In the genomic region with DNA sequence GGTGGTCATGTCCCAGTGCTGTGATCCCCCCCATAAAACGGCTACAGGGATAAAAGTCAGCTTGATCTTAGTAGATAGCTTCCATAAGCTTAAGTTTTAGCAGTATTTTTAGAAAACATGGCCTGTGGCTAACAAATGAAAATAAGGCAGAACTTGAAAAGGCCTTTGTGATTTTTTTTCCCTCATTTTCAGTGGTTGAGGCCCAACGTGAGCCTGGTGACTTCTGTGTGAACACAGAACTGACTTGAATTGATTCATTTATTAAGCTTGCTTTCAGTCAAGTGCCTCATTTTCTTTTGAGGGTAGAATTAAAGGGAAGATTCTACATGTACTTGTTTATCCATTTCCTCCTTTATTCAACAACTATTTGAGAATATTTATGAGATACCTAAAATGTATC, we compare ENCODE assay signal across 19 cellular contexts. TPM values are rescaled to one million over a fixed set of nuclear protein-coding genes. Genes with fewer than 3 reads are reported as not detected.
DNase-seq lines count a peak whose midpoint lies in the region; ATAC-seq, FAIRE-seq and TF ChIP-seq lines count a peak whose summit lies in the region.
"Had no signal": no experiment of that assay in that cellular context is flagged by ENCODE, and none has a peak within 500 bp of the region (broad histone marks: within the 10 kb centered on the region; RNA-seq: fewer than 3 reads in every experiment).

No MANE protein-coding gene starts in this region.

- peak overlapping the region; percentile 73 to 95 (median 89) for H3K27ac Mint-ChIP-seq in CD4-positive, alpha-beta memory T cell
- H3K27ac Mint-ChIP-seq in osteocyte (ENCODE audit: unreplicated experiment) = peak overlapping the region; percentile 13
- no peak overlapping the region for H3K27ac Mint-ChIP-seq in CD14-positive monocyte
- no peak overlapping the region for H3K27ac Mint-ChIP-seq in type B pancreatic cell

- H3K9ac ChIP-seq in HepG2 (ENCODE audit: insufficient read depth, low read depth, low read length) = no peak overlapping the region

- POLR2A ChIA-PET in CD4-positive, alpha-beta memory T cell (lab: Charles Lee; ENCODE audit: partially characterized antibody) = interaction anchor here (1.0 to 31.9 kb wide), 8 partner anchors 8 to 185 kb away, joined by 3 to 1106 read pairs (median 4); a partner anchor contains a TSS
- POLR2A ChIA-PET in OCI-LY7 (lab: Charles Lee) = interaction anchor here (0.5 to 3.3 kb wide), 15 partner anchors 9 to 548 kb away, joined by 3 to 13 read pairs (median 3); no protein-coding TSS in a partner anchor
- POLR2A ChIA-PET in HepG2 (lab: Yijun Ruan, JAX) = no interaction called here

- H4K20me1 ChIP-seq in OCI-LY7 (ENCODE audit: insufficient read depth, low read length) = no peaks in the 10 kb centered on the region
- no peaks in the 10 kb centered on the region for H4K20me1 ChIP-seq in HepG2 (ENCODE audit: insufficient read depth, low read length)

- H3K9me3 ChIP-seq in CD4-positive, alpha-beta memory T cell (ENCODE audit: control insufficient read depth in 1 of 2, low read length in 2 of 2) = no peaks in the 10 kb centered on the region
- H3K9me3 ChIP-seq in OCI-LY7 (ENCODE audit: low read length) (no peaks in the 10 kb centered on the region), HepG2 (ENCODE audit: low read length) (no peaks in the 10 kb centered on the region)
- H3K9me3 ChIP-seq: colonic mucosa, gastrocnemius medialis had no signal

- CTCF ChIA-PET in CD4-positive, alpha-beta memory T cell (lab: Charles Lee; ENCODE audit: partially characterized antibody) = interaction anchor here (1.0 to 2.7 kb wide), 8 partner anchors 9 to 122 kb away, joined by 3 to 11 read pairs (median 6); no protein-coding TSS in a partner anchor
- CTCF ChIA-PET in OCI-LY7 (lab: Charles Lee; ENCODE audit: unreplicated experiment) = interaction anchor here (1.3 kb wide), 1 partner anchor 16 kb away, joined by 7 read pairs; no protein-coding TSS in a partner anchor
- CTCF ChIA-PET in HepG2 (lab: Yijun Ruan, JAX; ENCODE audit: low intra/inter-chr PET ratio, low total read pairs) = no interaction called here

- H3K4me2 ChIP-seq in OCI-LY7 (ENCODE audit: low read length) (no peak overlapping the region), HepG2 (ENCODE audit: low read depth, low read length) (no peak overlapping the region)

- H3K9me3 Mint-ChIP-seq in CD4-positive, alpha-beta memory T cell = no peaks in the 10 kb centered on the region
- no peaks in the 10 kb centered on the region for H3K9me3 Mint-ChIP-seq in osteocyte (ENCODE audit: unreplicated experiment)
- H3K9me3 Mint-ChIP-seq in CD14-positive monocyte = peaks cover 0 to 4% (median 0%) of the 10 kb centered on the region in 7 donors
- no peaks in the 10 kb centered on the region for H3K9me3 Mint-ChIP-seq in type B pancreatic cell
- H3K9me3 Mint-ChIP-seq: activated T-cell treated with anti-CD3 and anti-CD28 coated beads, Interleukin-2, amount 50 U/mL, for 72 hours had no signal

- in situ Hi-C loops in HepG2 (cut with HindIII; ENCODE audit: extremely low pct_ligation_motif_present, low pct_unique_long_range_greater_than_20kb) = no loop called here

- intact Hi-C loops in CD4-positive, alpha-beta memory T cell (cut with micrococcal nuclease) = loop anchor here (1.0 to 2.0 kb wide), 2 partner anchors 10 to 13 kb away; no protein-coding TSS in a partner anchor
- intact Hi-C loops in OCI-LY7 (cut with micrococcal nuclease; ENCODE audit: unreplicated experiment) (loop anchor here (5.0 kb wide), 1 partner anchor 121 kb away; no protein-coding TSS in a partner anchor), CD14-positive monocyte (cut with micrococcal nuclease) (no loop called here), HepG2 (cut with micrococcal nuclease; ENCODE audit: unreplicated experiment) (no loop called here)

- H3K27ac ChIP-seq in CD4-positive, alpha-beta memory T cell (ENCODE audit: low read depth, low read length) = no peak overlapping the region
- H3K27ac ChIP-seq in OCI-LY7 (ENCODE audit: low read depth, low read length, poor library complexity, severe bottlenecking) (no peak overlapping the region), epithelial cell of prostate (peak overlapping the region; percentile 24), HepG2 (ENCODE audit: extremely low read length, insufficient read depth, low read length) (no peak overlapping the region)
- H3K27ac ChIP-seq: colonic mucosa, gastrocnemius medialis had no signal

- no TSS peak for BruUV-seq in OCI-LY7 (replicated peaks; lab: Mats Ljungman, UMichigan)
- no TSS peak for BruUV-seq in HepG2 (replicated peaks; lab: Mats Ljungman, UMichigan)

- no peak for TF ChIP-seq CTCF in OCI-LY7 (conservative IDR thresholded peaks at IDR 0.05; ENCODE audit: low read length)
- no peak for TF ChIP-seq CTCF in osteocyte (IDR thresholded peaks at IDR 0.05)
- no peak for TF ChIP-seq CTCF in CD14-positive monocyte (IDR thresholded peaks at IDR 0.05)
- no peak for TF ChIP-seq CTCF in type B pancreatic cell (conservative IDR thresholded peaks at IDR 0.05)
- no peak for TF ChIP-seq CTCF in HepG2 (CRISPR knock-in tag; IDR thresholded peaks at IDR 0.05)

- no peaks in the 10 kb centered on the region for H3K9me2 ChIP-seq in OCI-LY7 (ENCODE audit: insufficient read depth, low read length)

- TF ChIP-seq POLR2A in HepG2 (IDR thresholded peaks at IDR 0.05; ENCODE audit: insufficient read depth in 1 of 2, low read depth in 2 of 2, low read length in 2 of 2) = no peak

- ATAC-seq in HepG2 (no peak), HG03095 (IDR thresholded peaks at IDR 0.05; ENCODE audit: unreplicated experiment) (no peak)
- ATAC-seq: activated T-cell treated with anti-CD3 and anti-CD28 coated beads, Interleukin-2, amount 50 U/mL, for 72 hours; gastrocnemius medialis had no signal

- H3K4me3 ChIP-seq in CD4-positive, alpha-beta memory T cell (ENCODE audit: low read length in 2 of 2) = no peak overlapping the region
- H3K4me3 ChIP-seq in OCI-LY7 (ENCODE audit: low read depth, low read length, poor library complexity, severe bottlenecking) (no peak overlapping the region), HepG2 (replicated peaks in 1 of 3; ENCODE audit: insufficient read depth in 1 of 3, low read depth in 2 of 3, low read length in 3 of 3) (no peak overlapping the region)
- H3K4me3 ChIP-seq: colonic mucosa, gastrocnemius medialis, lung had no signal

- peaks cover 78% of the 10 kb centered on the region for H3K4me1 ChIP-seq in CD4-positive, alpha-beta memory T cell (ENCODE audit: insufficient read depth, low read length)
- H3K4me1 ChIP-seq in OCI-LY7 (ENCODE audit: insufficient read depth, low read length, poor library complexity, severe bottlenecking) = peaks cover 15% of the 10 kb centered on the region
- H3K4me1 ChIP-seq in HepG2 (ENCODE audit: insufficient read depth, low read length) = no peaks in the 10 kb centered on the region

- H3K36me3 ChIP-seq in CD4-positive, alpha-beta memory T cell (ENCODE audit: insufficient read depth, low read length) = peaks cover 78% of the 10 kb centered on the region
- H3K36me3 ChIP-seq in OCI-LY7 (ENCODE audit: insufficient read depth, low read length) = no peaks in the 10 kb centered on the region
- no peaks in the 10 kb centered on the region for H3K36me3 ChIP-seq in HepG2 (replicated peaks in 1 of 2; ENCODE audit: control insufficient read depth in 1 of 2, insufficient read depth in 2 of 2, low read length in 2 of 2)
- H3K36me3 ChIP-seq: colonic mucosa had no signal

- 4% methylated on average over 2 of the region's 2 CpGs for WGBS in HepG2 (ENCODE audit: low lambda C conversion rate)

- no peak for TF ChIP-seq RAD21 in HepG2 (CRISPR knock-in tag; IDR thresholded peaks at IDR 0.05)

- peaks cover 62 to 87% (median 72%) of the 10 kb centered on the region in 4 donors for H3K4me1 Mint-ChIP-seq in CD4-positive, alpha-beta memory T cell
- H3K4me1 Mint-ChIP-seq in osteocyte (ENCODE audit: unreplicated experiment) (peaks cover 25% of the 10 kb centered on the region), CD14-positive monocyte (peaks cover 52% of the 10 kb centered on the region), type B pancreatic cell (ENCODE audit: unreplicated experiment) (peaks cover 32% of the 10 kb centered on the region)

- H3K79me2 ChIP-seq in OCI-LY7 (ENCODE audit: insufficient read depth, low read depth, low read length) (no peaks in the 10 kb centered on the region), HepG2 (ENCODE audit: insufficient read depth, low read length) (no peaks in the 10 kb centered on the region)

- no peaks in the 10 kb centered on the region for H3K27me3 Mint-ChIP-seq in CD4-positive, alpha-beta memory T cell
- no peaks in the 10 kb centered on the region for H3K27me3 Mint-ChIP-seq in osteocyte (ENCODE audit: unreplicated experiment)
- no peaks in the 10 kb centered on the region for H3K27me3 Mint-ChIP-seq in CD14-positive monocyte (ENCODE audit: low read depth in 3 of 3)
- peaks cover 9% of the 10 kb centered on the region for H3K27me3 Mint-ChIP-seq in type B pancreatic cell

- no peaks in the 10 kb centered on the region for H3K27me3 ChIP-seq in CD4-positive, alpha-beta memory T cell (ENCODE audit: insufficient read depth, low read length)
- no peaks in the 10 kb centered on the region for H3K27me3 ChIP-seq in HepG2 (ENCODE audit: control insufficient read depth in 1 of 2, insufficient read depth in 2 of 2, low read length in 2 of 2)
- H3K27me3 ChIP-seq: colonic mucosa, gastrocnemius medialis had no signal

- H3K36me3 Mint-ChIP-seq in CD4-positive, alpha-beta memory T cell = peaks cover 73 to 90% of the 10 kb centered on the region in 2 donors
- H3K36me3 Mint-ChIP-seq in osteocyte (ENCODE audit: unreplicated experiment) (peaks cover 41% of the 10 kb centered on the region), CD14-positive monocyte (peaks cover 83 to 93% of the 10 kb centered on the region in 2 donors), type B pancreatic cell (peaks cover 3% of the 10 kb centered on the region)

- H2AFZ ChIP-seq in OCI-LY7 (ENCODE audit: low read length) (peak overlapping the region; percentile 77; the same call in 1 of the 2 replicates), HepG2 (ENCODE audit: low read length) (no peak overlapping the region)

- TF ChIP-seq EP300 in HepG2 (IDR thresholded peaks at IDR 0.05; ENCODE audit: low read depth in 2 of 2, low read length in 2 of 2) (no peak), HepG2 (CRISPR knock-in tag; IDR thresholded peaks at IDR 0.05; ENCODE audit: borderline replicate concordance) (no peak)

- no peak for FAIRE-seq in HepG2 (lab: Jason Lieb, UNC)

- peak overlapping the region in 5 of 8 donors; percentile 1 to 82 (median 43) for H3K4me3 Mint-ChIP-seq in CD4-positive, alpha-beta memory T cell
- no peak overlapping the region for H3K4me3 Mint-ChIP-seq in osteocyte (ENCODE audit: unreplicated experiment)
- no peak overlapping the region for H3K4me3 Mint-ChIP-seq in CD14-positive monocyte
- H3K4me3 Mint-ChIP-seq in type B pancreatic cell = no peak overlapping the region

- DNase-seq in CD4-positive, alpha-beta memory T cell = no peak
- DNase-seq in OCI-LY7 (ENCODE audit: low spot score) (no peak), epithelial cell of prostate (ENCODE audit: low read depth, low spot score) (no peak), osteocyte (ENCODE audit: extremely low spot score, unreplicated experiment) (no peak), CD14-positive monocyte (ENCODE audit: low spot score) (no peak), type B pancreatic cell (ENCODE audit: extremely low spot score, unreplicated experiment) (no peak), HepG2 (ENCODE audit: low spot score) (no peak)
- DNase-seq: activated CD4-positive, alpha-beta T cell treated with anti-CD3 and anti-CD28 coated beads for 48 hours; activated T-cell treated with anti-CD3 and anti-CD28 coated beads, Interleukin-2, amount 50 U/mL, for 72 hours; aorta; colonic mucosa; gastrocnemius medialis; KG1; NCI-H345; occipital lobe; SHP77 treated with DMSO at 0.1 percent for 48 hours; stimulated activated CD4-positive, alpha-beta T cell treated with anti-CD3 and anti-CD28 coated beads, Interleukin-4, amount 100 ng/mL, for 4 hours had no signal

RNA-seq across cellular contexts. Expression of a gene that starts 44.6 kb away (rescaled TPM):
- total RNA-seq in CD4-positive, alpha-beta memory T cell = 100 to 1,000 TPM; 808 to 809 TPM
- polyA plus RNA-seq in CD4-positive, alpha-beta memory T cell = 100 to 1,000 TPM; 390 to 554 TPM
- total RNA-seq in OCI-LY7 (2014; rRNA removed; shearing (Covaris generic)) = not detected in 2 replicates
- total RNA-seq in OCI-LY7 (2022) = 0.07 and 0.55 TPM in 2 replicates
- total RNA-seq in osteocyte = 283 and 309 TPM in 2 replicates
- 100 to 1,000 TPM; 415 to 531 TPM for polyA plus RNA-seq in CD14-positive monocyte
- total RNA-seq in type B pancreatic cell (ENCODE audit: low replicate concordance) = 46.0 and 54.7 TPM in 2 replicates
- 0.02 TPM in 1 of 2 replicates, not detected in the other for total RNA-seq in HepG2 (2016; rRNA removed; fragmentation: Illumina TruSeq; extraction: Trizol)
- total RNA-seq in HepG2 (2016; cell fraction: cytosol; rRNA removed; fragmentation: Illumina TruSeq; extraction: Trizol; ENCODE audit: low read depth) = not detected in 2 replicates
- not detected in 2 replicates for total RNA-seq in HepG2 (2016; cell fraction: insoluble cytoplasmic fraction; rRNA removed; fragmentation: Illumina TruSeq; extraction: Trizol)
- not detected in 2 replicates for total RNA-seq in HepG2 (2016; cell fraction: membrane; rRNA removed; fragmentation: Illumina TruSeq; extraction: Trizol)
- total RNA-seq in HepG2 (2016; cell fraction: nucleus; rRNA removed; fragmentation: Illumina TruSeq; extraction: Trizol) = not detected in 2 replicates
- polyA plus RNA-seq in HepG2 (2011; rRNA removed) = 0.11 and 0.29 TPM in 2 replicates
- 0.16 and 0.21 TPM in 2 replicates for polyA plus RNA-seq in HepG2 (2011; cell fraction: cytosol; rRNA removed)
- not detected in 2 replicates for polyA plus RNA-seq in HepG2 (2011; cell fraction: nucleus; rRNA removed)
- not detected in 2 replicates for polyA plus RNA-seq in HepG2 (2012)
- not detected in 2 replicates for polyA plus RNA-seq in HepG2 (2016; cell fraction: cytosol; fragmentation: Illumina TruSeq; extraction: Trizol; ENCODE audit: low read depth)
- not detected in 2 replicates for polyA plus RNA-seq in HepG2 (2016; cell fraction: insoluble cytoplasmic fraction; fragmentation: Illumina TruSeq; extraction: Trizol; ENCODE audit: low read depth)
- not detected in 2 replicates for polyA plus RNA-seq in HepG2 (2016; cell fraction: membrane; fragmentation: Illumina TruSeq; extraction: Trizol; ENCODE audit: low read depth)
- not detected in 2 replicates for polyA plus RNA-seq in HepG2 (2016; cell fraction: nucleus; fragmentation: Illumina TruSeq; extraction: Trizol; ENCODE audit: insufficient read depth, low read depth)
- polyA minus RNA-seq in HepG2 (2011; rRNA and poly(A)+ RNA removed; ENCODE audit: low replicate concordance) = 343 TPM in 1 of 2 replicates, not detected in the other
- 0.97 TPM in 1 of 2 replicates, not detected in the other for polyA minus RNA-seq in HepG2 (2011; cell fraction: cytosol; rRNA and poly(A)+ RNA removed)
- polyA minus RNA-seq in HepG2 (2011; cell fraction: nucleus; rRNA and poly(A)+ RNA removed) = 0.39 and 0.62 TPM in 2 replicates

Comparison
In these comparisons a context has a peak if more than half of its experiments do, and no peak if none do; other contexts are left out.
1. H3K27ac Mint-ChIP-seq: peak in CD4-positive, alpha-beta memory T cell (7 of 7) and osteocyte (single experiment); none in CD14-positive monocyte (0 of 7) and type B pancreatic cell (single experiment).
2. H3K4me3 Mint-ChIP-seq: peak in CD4-positive, alpha-beta memory T cell (5 of 8); none in osteocyte (single experiment), CD14-positive monocyte (0 of 2) and type B pancreatic cell (single experiment).
3. RNA of a gene that starts 44.6 kb away (total RNA-seq): 808 to 809 TPM in CD4-positive, alpha-beta memory T cell, 283 to 309 TPM in osteocyte and 46.0 to 54.7 TPM in type B pancreatic cell; 0.07 to 0.55 TPM in OCI-LY7 and 0.02 TPM in HepG2; every median in the first group is over 10 times any median in the second.
4. intact Hi-C loops: an anchor here in CD4-positive, alpha-beta memory T cell (1.0 to 2.0 kb wide) and OCI-LY7 (5.0 kb wide); none called in CD14-positive monocyte and HepG2.